11 cellular contexts compared by ENCODE assay signal in genomic region chr20:46220808-46221207, GRCh38.
DNase-seq lines count a peak whose midpoint lies in the region; ATAC-seq and TF ChIP-seq lines count a peak whose summit lies in the region.
"Had no signal": no experiment of that assay in that cellular context is flagged by ENCODE, and none has a peak within 500 bp of the region (broad histone marks: within the 10 kb centered on the region; RNA-seq: fewer than 3 reads in every experiment).

No MANE protein-coding gene starts in this region.

- no peak overlapping the region for H3K9ac ChIP-seq in NT2/D1 (ENCODE audit: insufficient read length, low read depth)
- H3K9ac ChIP-seq in colonic mucosa (ENCODE audit: low read depth in 2 of 2, low read length in 2 of 2): no peak overlapping the region

- H3K27ac ChIP-seq in right cardiac atrium (ENCODE audit: low read length): peak overlapping the region; percentile 66
- no peak overlapping the region for H3K27ac ChIP-seq in colonic mucosa

- H3K27me3 ChIP-seq in NT2/D1 (ENCODE audit: insufficient read depth, insufficient read length): no peaks in the 10 kb centered on the region
- no peaks in the 10 kb centered on the region for H3K27me3 ChIP-seq in right cardiac atrium (ENCODE audit: control insufficient read depth, insufficient read depth)
- H3K27me3 ChIP-seq in colonic mucosa: no peaks in the 10 kb centered on the region

- 56% methylated on average over 6 of the region's 6 CpGs for WGBS in right cardiac atrium

- H3K4me1 ChIP-seq in NT2/D1 (ENCODE audit: insufficient read depth, insufficient read length) (peaks cover 25% of the 10 kb centered on the region), right cardiac atrium (ENCODE audit: control insufficient read depth, insufficient read depth, low read length) (peaks cover 9% of the 10 kb centered on the region), colonic mucosa (no peaks in the 10 kb centered on the region)

- intact Hi-C loops in right cardiac atrium (cut with DNase I): loop anchor here in 1 of 4 donors (10.0 kb wide), 1 partner anchor 84 kb away; the partner anchor contains the start of gene CDH22
- intact Hi-C loops in colonic mucosa (cut with DNase I): no loop called here

- H3K9me3 ChIP-seq in NT2/D1 (ENCODE audit: insufficient read depth, low read length) (no peaks in the 10 kb centered on the region), right cardiac atrium (ENCODE audit: control insufficient read depth, low read length) (no peaks in the 10 kb centered on the region), colonic mucosa (no peaks in the 10 kb centered on the region)

- H3K4me3 ChIP-seq in NT2/D1 (ENCODE audit: insufficient read length, low read depth) (no peak overlapping the region), right cardiac atrium (ENCODE audit: low read length) (no peak overlapping the region), colonic mucosa (no peak overlapping the region)

- H3K36me3 ChIP-seq in NT2/D1 (ENCODE audit: insufficient read depth, insufficient read length, low read length) (no peaks in the 10 kb centered on the region), colonic mucosa (no peaks in the 10 kb centered on the region)

- DNase-seq in Ammon's horn (ENCODE audit: low spot score): peak; percentile 57
- peak; percentile 96 for DNase-seq in NCI-H1105 (lab: John Stamatoyannopoulos, UW)
- DNase-seq in NT2/D1 (ENCODE audit: low read depth, low spot score): peak; percentile 25
- peak in 1 of 3 donors; percentile 49 for DNase-seq in right cardiac atrium
- no peak for DNase-seq in mesenteric fat pad (ENCODE audit: low spot score)
- DNase-seq in NK-92 treated with Interleukin-12 subunit alpha and Interleukin-12 subunit beta, amount 100 ng/mL, for 24 hours (lab: John Stamatoyannopoulos, UW): no peak
- DNase-seq in COLO829 (ENCODE audit: low spot score): no peak
- DNase-seq in colonic mucosa: no peak
- DNase-seq: activated CD4-positive, alpha-beta T cell treated with anti-CD3 and anti-CD28 coated beads for 36 hours; AML-193; stimulated activated CD4-positive, alpha-beta T cell treated with anti-CD3 and anti-CD28 coated beads, Interleukin-15, amount 100 ng/mL, for 24 hours had no signal

- ATAC-seq in right cardiac atrium: peak; percentile 34 to 59
- ATAC-seq: activated CD4-positive, alpha-beta T cell treated with anti-CD3 and anti-CD28 coated beads for 36 hours had no signal

- TF ChIP-seq CTCF in colonic mucosa (IDR thresholded peaks at IDR 0.05): no peak

Comparison
In these comparisons a context has a peak if more than half of its experiments do, and no peak if none do; other contexts are left out.
1. DNase-seq: peak in Ammon's horn (single experiment), NCI-H1105 (single experiment) and NT2/D1 (single experiment); none in mesenteric fat pad (single experiment), NK-92 treated with Interleukin-12 subunit alpha and Interleukin-12 subunit beta, amount 100 ng/mL, for 24 hours (single experiment), COLO829 (single experiment) and colonic mucosa (single experiment).